ENCODE assay signal across 10 cellular contexts in the genomic region with DNA sequence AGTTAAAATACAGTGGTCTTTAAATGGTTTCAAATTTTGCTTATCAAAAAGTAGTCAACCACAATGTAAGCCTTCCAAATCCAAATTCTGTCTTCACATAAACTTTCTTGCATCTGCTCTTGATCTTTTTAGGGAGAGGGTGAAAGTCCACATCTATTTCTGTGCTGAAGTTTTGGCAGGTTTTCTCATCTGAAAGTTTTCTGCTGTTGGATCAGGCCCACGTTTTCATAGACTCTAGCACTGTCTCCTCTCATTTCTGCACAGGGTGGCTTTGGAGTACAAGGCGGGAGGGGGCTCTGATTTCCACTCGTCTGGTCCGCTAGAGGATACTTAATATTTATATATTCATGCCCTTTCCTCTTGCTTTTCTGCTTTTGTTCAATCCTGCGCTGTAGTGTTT. TPM values are rescaled to one million over a fixed set of nuclear protein-coding genes. Genes with fewer than 3 reads are reported as not detected.
"Had no signal": no experiment of that assay in that cellular context is flagged by ENCODE, and none has a peak within 500 bp of the region (broad histone marks: within the 10 kb centered on the region; RNA-seq: fewer than 3 reads in every experiment).

No MANE protein-coding gene starts in this region.

- H3K4me3 Mint-ChIP-seq: GM23338, H9, HFFc6 had no signal

- H3K9ac ChIP-seq: GM23248 had no signal

- H3K27ac Mint-ChIP-seq: GM23338, H9, HFFc6 had no signal

- H2AFZ ChIP-seq: GM23248, GM23338 had no signal

- H3K27ac ChIP-seq: GM23248 had no signal

- H3K4me3 ChIP-seq: GM23248, GM23338, HAP-1 had no signal

- DNase-seq: GM23248, GOT3, H7, H9, HCEC 1CT, HFFc6 had no signal

- H3K4me2 ChIP-seq: GM23338 had no signal

- H3K36me3 ChIP-seq: HAP-1 had no signal

- ATAC-seq: GM23338 had no signal

- H3K9me3 ChIP-seq: HAP-1 had no signal

- H3K9me3 Mint-ChIP-seq: GM23338, H9, HFFc6 had no signal

- FAIRE-seq: H1, H54 had no signal

RNA-seq across cellular contexts. Expression of gene TMEM150C, which starts 18.1 kb away (rescaled TPM):
- total RNA-seq: HFFc6 had no signal
